Comparison of ENCODE assay signal across 32 cellular contexts in genomic region chr13:113317031-113317430, GRCh38. TPM values are rescaled to one million over a fixed set of nuclear protein-coding genes. Genes with fewer than 3 reads are reported as not detected.
"Had no signal": no experiment of that assay in that cellular context is flagged by ENCODE, and none has a peak within 500 bp of the region (broad histone marks: within the 10 kb centered on the region; RNA-seq: fewer than 3 reads in every experiment).

No MANE protein-coding gene starts in this region.

- H3K9me3 Mint-ChIP-seq: activated naive CD4-positive, alpha-beta T cell treated with anti-CD3 and anti-CD28 coated beads, Interleukin-2, amount 10 ng/mL, durations not matched to agents 7 days and 5 days; activated naive CD4-positive, alpha-beta T cell treated with anti-CD3 and anti-CD28 coated beads, Interleukin-2, amount 50 U/mL, for 72 hours; activated naive CD8-positive, alpha-beta T cell treated with anti-CD3 and anti-CD28 coated beads, Interleukin-2, amount 10 ng/mL, durations not matched to agents 7 days and 5 days; activated T-cell treated with anti-CD3 and anti-CD28 coated beads, Interleukin-2, amount 50 U/mL, for 24 hours; activated T-cell treated with anti-CD3 and anti-CD28 coated beads, Interleukin-2, amount 50 U/mL, for 72 hours; brain had no signal

- H3K4me1 ChIP-seq: ascending aorta, breast epithelium, colonic mucosa, foreskin keratinocyte, gastrocnemius medialis, heart left ventricle had no signal

- H3K27ac Mint-ChIP-seq: activated CD8-positive, alpha-beta T cell treated with anti-CD3 and anti-CD28 coated beads, Interleukin-2, amount 10 ng/mL, durations not matched to agents 7 days and 5 days; activated naive CD4-positive, alpha-beta T cell treated with anti-CD3 and anti-CD28 coated beads, Interleukin-2, amount 10 ng/mL, durations not matched to agents 7 days and 5 days; activated naive CD8-positive, alpha-beta T cell treated with anti-CD3 and anti-CD28 coated beads, Interleukin-2, amount 10 ng/mL, durations not matched to agents 7 days and 5 days; brain had no signal

- H3K4me3 ChIP-seq: ascending aorta, breast epithelium, cardiac muscle cell, colonic mucosa, dorsolateral prefrontal cortex, esophagus muscularis mucosa, gastrocnemius medialis, heart left ventricle had no signal

- H3K27me3 ChIP-seq: ascending aorta, breast epithelium, cardiac muscle cell, colonic mucosa, dorsolateral prefrontal cortex, esophagus muscularis mucosa, foreskin keratinocyte, gastrocnemius medialis, heart left ventricle had no signal

- H3K4me3 Mint-ChIP-seq: activated CD8-positive, alpha-beta T cell treated with anti-CD3 and anti-CD28 coated beads, Interleukin-2, amount 10 ng/mL, durations not matched to agents 7 days and 5 days; activated naive CD4-positive, alpha-beta T cell treated with anti-CD3 and anti-CD28 coated beads, Interleukin-2, amount 10 ng/mL, durations not matched to agents 7 days and 5 days; activated naive CD8-positive, alpha-beta T cell treated with anti-CD3 and anti-CD28 coated beads, Interleukin-2, amount 10 ng/mL, durations not matched to agents 7 days and 5 days; activated T-cell treated with anti-CD3 and anti-CD28 coated beads, Interleukin-2, amount 50 U/mL, for 24 hours; activated T-cell treated with anti-CD3 and anti-CD28 coated beads, Interleukin-2, amount 50 U/mL, for 72 hours; brain had no signal

- H3K9me3 ChIP-seq: ascending aorta, breast epithelium, colonic mucosa, esophagus muscularis mucosa, gastrocnemius medialis, heart left ventricle had no signal

- H3K4me1 Mint-ChIP-seq: brain had no signal

- H3K27ac ChIP-seq: ascending aorta, breast epithelium, cardiac muscle cell, colonic mucosa, dorsolateral prefrontal cortex, esophagus muscularis mucosa, foreskin keratinocyte, gastrocnemius medialis, heart left ventricle had no signal

- DNase-seq: activated CD4-positive, alpha-beta T cell treated with anti-CD3 and anti-CD28 coated beads for 4 hours; activated CD4-positive, alpha-beta T cell treated with anti-CD3 and anti-CD28 coated beads, Interleukin-2, amount 50 U/mL, for 1 hour; activated CD4-positive, alpha-beta T cell treated with anti-CD3 and anti-CD28 coated beads, Interleukin-2, amount 50 U/mL, for 48 hours; activated CD4-positive, CD25-positive, alpha-beta regulatory T cell; activated CD4-positive, CD25-positive, alpha-beta regulatory T cell treated with anti-CD3 and anti-CD28 coated beads, Interleukin-2, amount 50 U/mL, for 72 hours; activated CD8-positive, alpha-beta memory T cell treated with anti-CD3 and anti-CD28 coated beads, Interleukin-2, amount 50 U/mL, for 48 hours; activated CD8-positive, alpha-beta T cell treated with anti-CD3 and anti-CD28 coated beads, Interleukin-2, amount 10 ng/mL, durations not matched to agents 7 days and 5 days; activated gamma-delta T cell; activated naive CD4-positive, alpha-beta T cell; activated naive CD4-positive, alpha-beta T cell treated with anti-CD3 and anti-CD28 coated beads, Interleukin-2, amount 10 ng/mL, durations not matched to agents 7 days and 5 days; activated naive CD8-positive, alpha-beta T cell treated with anti-CD3 and anti-CD28 coated beads, Interleukin-2, amount 10 ng/mL, durations not matched to agents 7 days and 5 days; activated T-cell treated with anti-CD3 and anti-CD28 coated beads for 4 hours; activated T-cell treated with anti-CD3 and anti-CD28 coated beads, Interleukin-2, amount 50 U/mL, for 24 hours; activated T-cell treated with anti-CD3 and anti-CD28 coated beads, Interleukin-2, amount 50 U/mL, for 72 hours; central memory CD4-positive, alpha-beta T cell; cerebellar nuclear complex; colonic mucosa; dorsolateral prefrontal cortex; effector memory CD4-positive, alpha-beta T cell; erythroblast; foreskin keratinocyte; gastrocnemius medialis; glutamatergic neuron; T-helper 1 cell; T-helper 2 cell had no signal

- ATAC-seq: activated CD8-positive, alpha-beta T cell treated with anti-CD3 and anti-CD28 coated beads, Interleukin-2, amount 10 ng/mL, durations not matched to agents 7 days and 5 days; activated naive CD4-positive, alpha-beta T cell treated with anti-CD3 and anti-CD28 coated beads, Interleukin-2, amount 50 U/mL, for 72 hours; activated T-cell treated with anti-CD3 and anti-CD28 coated beads, Interleukin-2, amount 50 U/mL, for 72 hours; foreskin keratinocyte; gastrocnemius medialis; heart left ventricle had no signal

- H3K27me3 Mint-ChIP-seq: activated naive CD4-positive, alpha-beta T cell treated with anti-CD3 and anti-CD28 coated beads, Interleukin-2, amount 10 ng/mL, durations not matched to agents 7 days and 5 days; activated naive CD8-positive, alpha-beta T cell treated with anti-CD3 and anti-CD28 coated beads, Interleukin-2, amount 10 ng/mL, durations not matched to agents 7 days and 5 days; activated T-cell treated with anti-CD3 and anti-CD28 coated beads, Interleukin-2, amount 50 U/mL, for 24 hours; brain had no signal

RNA-seq across cellular contexts. Expression of gene GRTP1, which starts 46.9 kb away (rescaled TPM):
- total RNA-seq: activated CD8-positive, alpha-beta T cell treated with anti-CD3 and anti-CD28 coated beads, Interleukin-2, amount 10 ng/mL, durations not matched to agents 7 days and 5 days; activated naive CD8-positive, alpha-beta T cell treated with anti-CD3 and anti-CD28 coated beads, Interleukin-2, amount 10 ng/mL, durations not matched to agents 7 days and 5 days had no signal
